ENCODE assay signal across 1 cellular context in the genomic region with DNA sequence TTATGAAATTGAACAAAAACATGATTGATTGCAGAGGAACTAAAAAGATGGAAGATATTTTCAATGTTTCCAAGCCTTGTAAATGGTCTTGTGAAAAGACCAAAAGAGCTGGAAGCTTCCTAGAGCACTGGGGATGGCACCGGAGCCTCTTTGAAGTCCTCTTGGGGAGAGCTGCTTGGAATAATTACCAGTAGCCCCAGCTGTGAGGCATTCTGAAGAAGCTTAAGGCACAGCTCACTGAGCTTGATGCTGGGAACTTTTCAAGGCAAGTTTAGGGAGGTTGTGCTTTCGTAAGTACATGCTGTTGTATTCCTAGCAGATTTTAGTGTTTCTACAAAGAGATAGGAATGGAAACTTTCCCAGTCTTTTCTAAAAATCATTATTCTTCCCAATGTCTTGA.
TF ChIP-seq lines count a peak whose summit lies in the region.

No MANE protein-coding gene starts in this region.

TF ChIP-seq in GM23338, 12 proteins besides CTCF, POLR2A, EP300 and RAD21 (continued from another document):
- TF ChIP-seq EZH2phosphoT487 (IDR thresholded peaks at IDR 0.05; ENCODE audit: unreplicated experiment): no peak
- TF ChIP-seq EZH2 (IDR thresholded peaks at IDR 0.05; ENCODE audit: low read depth, unreplicated experiment): no peak
- no peak for TF ChIP-seq CREB1 (CRISPR knock-in tag; IDR thresholded peaks at IDR 0.05; ENCODE audit: low read depth)
- TF ChIP-seq ZNF462 (CRISPR knock-in tag; IDR thresholded peaks at IDR 0.05): no peak
- no peak for TF ChIP-seq ZNF114 (CRISPR knock-in tag; IDR thresholded peaks at IDR 0.05)
- no peak for TF ChIP-seq STAT1 (IDR thresholded peaks at IDR 0.05; ENCODE audit: unreplicated experiment)
- TF ChIP-seq NANOG (IDR thresholded peaks at IDR 0.05; ENCODE audit: borderline replicate concordance): no peak
- no peak for TF ChIP-seq ZNF331 (CRISPR knock-in tag; IDR thresholded peaks at IDR 0.05; ENCODE audit: low read depth)
- TF ChIP-seq, protein P1, sequence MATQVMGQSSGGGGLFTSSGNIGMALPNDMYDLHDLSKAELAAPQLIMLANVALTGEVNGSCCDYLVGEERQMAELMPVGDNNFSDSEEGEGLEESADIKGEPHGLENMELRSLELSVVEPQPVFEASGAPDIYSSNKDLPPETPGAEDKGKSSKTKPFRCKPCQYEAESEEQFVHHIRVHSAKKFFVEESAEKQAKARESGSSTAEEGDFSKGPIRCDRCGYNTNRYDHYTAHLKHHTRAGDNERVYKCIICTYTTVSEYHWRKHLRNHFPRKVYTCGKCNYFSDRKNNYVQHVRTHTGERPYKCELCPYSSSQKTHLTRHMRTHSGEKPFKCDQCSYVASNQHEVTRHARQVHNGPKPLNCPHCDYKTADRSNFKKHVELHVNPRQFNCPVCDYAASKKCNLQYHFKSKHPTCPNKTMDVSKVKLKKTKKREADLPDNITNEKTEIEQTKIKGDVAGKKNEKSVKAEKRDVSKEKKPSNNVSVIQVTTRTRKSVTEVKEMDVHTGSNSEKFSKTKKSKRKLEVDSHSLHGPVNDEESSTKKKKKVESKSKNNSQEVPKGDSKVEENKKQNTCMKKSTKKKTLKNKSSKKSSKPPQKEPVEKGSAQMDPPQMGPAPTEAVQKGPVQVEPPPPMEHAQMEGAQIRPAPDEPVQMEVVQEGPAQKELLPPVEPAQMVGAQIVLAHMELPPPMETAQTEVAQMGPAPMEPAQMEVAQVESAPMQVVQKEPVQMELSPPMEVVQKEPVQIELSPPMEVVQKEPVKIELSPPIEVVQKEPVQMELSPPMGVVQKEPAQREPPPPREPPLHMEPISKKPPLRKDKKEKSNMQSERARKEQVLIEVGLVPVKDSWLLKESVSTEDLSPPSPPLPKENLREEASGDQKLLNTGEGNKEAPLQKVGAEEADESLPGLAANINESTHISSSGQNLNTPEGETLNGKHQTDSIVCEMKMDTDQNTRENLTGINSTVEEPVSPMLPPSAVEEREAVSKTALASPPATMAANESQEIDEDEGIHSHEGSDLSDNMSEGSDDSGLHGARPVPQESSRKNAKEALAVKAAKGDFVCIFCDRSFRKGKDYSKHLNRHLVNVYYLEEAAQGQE (IDR thresholded peaks at IDR 0.05; ENCODE audit: unreplicated experiment): no peak
TF ChIP-seq in GM23338: peak in this region for 0.
